Comparison of ENCODE assay signal across 22 cellular contexts in the genomic region with DNA sequence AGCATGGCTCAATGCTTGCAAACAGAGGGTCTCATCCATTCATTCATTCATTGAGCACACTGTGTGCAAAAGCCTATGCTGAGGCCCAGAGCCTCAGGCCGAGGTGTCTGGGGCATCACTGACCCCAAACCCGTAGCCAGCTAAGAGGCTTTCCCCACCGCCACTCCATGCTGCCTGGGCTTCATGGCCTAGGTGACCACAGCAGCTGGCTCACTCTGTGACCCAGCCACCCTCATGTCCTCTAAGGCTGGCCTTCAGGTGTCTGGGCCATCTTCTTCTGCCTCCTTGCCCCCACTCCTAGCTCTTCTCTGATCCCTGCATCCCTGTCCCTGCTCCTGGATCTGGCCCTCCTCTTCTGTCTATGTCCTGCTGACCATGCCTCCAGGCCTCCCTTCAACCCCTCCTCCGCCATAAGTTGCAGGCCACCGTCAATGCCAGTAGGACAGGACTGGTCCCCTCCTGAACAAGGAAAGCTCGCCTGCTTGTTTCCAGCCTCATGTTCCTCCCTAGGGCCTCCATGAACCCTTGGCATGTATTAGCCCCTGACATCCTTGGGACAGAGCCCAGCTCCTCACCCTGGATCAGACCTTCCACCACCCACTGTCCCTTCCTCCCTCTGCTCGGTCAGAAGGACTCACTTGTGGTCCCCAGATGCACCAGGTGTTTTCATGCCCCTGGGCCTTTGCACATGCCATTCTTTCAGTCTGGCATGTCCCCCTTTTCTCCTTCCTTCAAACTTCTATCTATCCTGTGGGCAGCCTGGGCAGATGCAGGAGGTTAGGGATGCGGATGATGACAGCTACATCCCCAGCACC.
DNase-seq lines count a peak whose midpoint lies in the region; ATAC-seq, FAIRE-seq and TF ChIP-seq lines count a peak whose summit lies in the region.
"Had no signal": no experiment of that assay in that cellular context is flagged by ENCODE, and none has a peak within 500 bp of the region (broad histone marks: within the 10 kb centered on the region; RNA-seq: fewer than 3 reads in every experiment).

No MANE protein-coding gene starts in this region.

- POLR2A ChIA-PET in K562 (lab: Yijun Ruan, JAX) = interaction anchor here (0.6 kb wide), 1 partner anchor 81 kb away, joined by 3 read pairs; no protein-coding TSS in a partner anchor

- DNase-seq in activated naive CD4-positive, alpha-beta T cell treated with anti-CD3 and anti-CD28 coated beads, Interleukin-2, amount 10 ng/mL, durations not matched to agents 7 days and 5 days = peak; percentile 1
- no peak for DNase-seq in activated naive CD4-positive, alpha-beta T cell treated with anti-CD3 and anti-CD28 coated beads, Interleukin-2, amount 50 U/mL, for 72 hours (ENCODE audit: low spot score in 2 of 2)
- DNase-seq in K562 (ENCODE audit: extremely low read depth in 1 of 4, low spot score in 3 of 4) (no peak), lower leg skin (ENCODE audit: low spot score in 2 of 2) (peak; percentile 8 to 62), type B pancreatic cell (ENCODE audit: extremely low spot score, unreplicated experiment) (peak; percentile 60), foreskin fibroblast (no peak), NCI-H128 (lab: John Stamatoyannopoulos, UW; ENCODE audit: unreplicated experiment) (no peak)
- DNase-seq: ACHN, C1 segment of cervical spinal cord, DMS79 treated with DMSO at 0.1 percent for 48 hours, KG1, NCI-H1105 treated with DMSO at 0.1 percent for 48 hours, NCI-H1694 treated with DMSO at 0.1 percent for 48 hours, NCI-H2107, NCI-H226, NCI-H524, RPMI8226, SIG-M5 had no signal

- TF ChIP-seq CTCF in K562 (IDR thresholded peaks at IDR 0.05 in 2 of 3, conservative IDR thresholded peaks at IDR 0.05 in 1 of 3; ENCODE audit: insufficient read depth in 2 of 3, low read depth in 1 of 3, low read length in 3 of 3) = no peak
- TF ChIP-seq CTCF in lower leg skin (IDR thresholded peaks at IDR 0.05) = no peak
- TF ChIP-seq CTCF in type B pancreatic cell (conservative IDR thresholded peaks at IDR 0.05) = no peak
- TF ChIP-seq CTCF in foreskin fibroblast (IDR thresholded peaks at IDR 0.05; ENCODE audit: low read depth, low read length) = no peak

- no peaks in the 10 kb centered on the region for H3K27me3 Mint-ChIP-seq in activated naive CD4-positive, alpha-beta T cell treated with anti-CD3 and anti-CD28 coated beads, Interleukin-2, amount 10 ng/mL, durations not matched to agents 7 days and 5 days
- no peaks in the 10 kb centered on the region for H3K27me3 Mint-ChIP-seq in type B pancreatic cell

- WGBS in K562 (ENCODE audit: insufficient coverage, low coverage, missing lambda C conversion rate) = 82% methylated on average over 6 of the region's 8 CpGs
- 94 to 95% methylated on average over 8 of the region's 8 CpGs for WGBS in lower leg skin, 2 donors

- no peaks in the 10 kb centered on the region for H4K20me1 ChIP-seq in K562 (replicated peaks; ENCODE audit: control insufficient read depth, insufficient read depth, low read length)

- H3K27ac ChIP-seq in K562 (ENCODE audit: extremely low read depth, low read depth, low read length) = no peak overlapping the region

- no TSS peak for BruUV-seq in K562 (replicated peaks; lab: Mats Ljungman, UMichigan)

- H3K9me1 ChIP-seq in K562 (ENCODE audit: control insufficient read depth, insufficient read depth, low read length) = no peaks in the 10 kb centered on the region

- no peak overlapping the region for H3K4me2 ChIP-seq in K562 (ENCODE audit: insufficient read depth, low read length)
- H3K4me2 ChIP-seq: GM23338 had no signal

- H3K9ac ChIP-seq in K562 (ENCODE audit: insufficient read depth in 1 of 2, low read depth in 2 of 2, low read length in 2 of 2) = no peak overlapping the region

- TF ChIP-seq POLR2A in K562 (conservative IDR thresholded peaks at IDR 0.05) = no peak
- no peak for TF ChIP-seq POLR2A in lower leg skin (IDR thresholded peaks at IDR 0.05)

- H3K36me3 Mint-ChIP-seq in activated naive CD4-positive, alpha-beta T cell treated with anti-CD3 and anti-CD28 coated beads, Interleukin-2, amount 10 ng/mL, durations not matched to agents 7 days and 5 days = no peaks in the 10 kb centered on the region
- peaks cover 6 to 22% of the 10 kb centered on the region in 2 donors for H3K36me3 Mint-ChIP-seq in activated naive CD4-positive, alpha-beta T cell treated with anti-CD3 and anti-CD28 coated beads, Interleukin-2, amount 50 U/mL, for 72 hours
- H3K36me3 Mint-ChIP-seq in type B pancreatic cell = peaks cover 6% of the 10 kb centered on the region

- CTCF ChIA-PET in activated naive CD4-positive, alpha-beta T cell treated with anti-CD3 and anti-CD28 coated beads, Interleukin-2, amount 10 ng/mL, durations not matched to agents 7 days and 5 days (lab: Charles Lee) = no interaction called here
- CTCF ChIA-PET in K562 (lab: Yijun Ruan, JAX; ENCODE audit: low intra/inter-chr PET ratio) = no interaction called here

- H3K27me3 ChIP-seq in K562 (ENCODE audit: control insufficient read depth in 2 of 2, insufficient read depth in 2 of 2, low read length in 2 of 2) = no peaks in the 10 kb centered on the region

- TF ChIP-seq RAD21 in K562 (CRISPR knock-in tag; conservative IDR thresholded peaks at IDR 0.05 in 1 of 2, IDR thresholded peaks at IDR 0.05 in 1 of 2) = no peak

- peaks cover 16% of the 10 kb centered on the region for H3K9me3 ChIP-seq in K562 (replicated peaks; ENCODE audit: control insufficient read depth, insufficient read depth, low read depth, low read length)

- H3K79me2 ChIP-seq in K562 (ENCODE audit: control insufficient read depth, insufficient read depth, low read length) = peaks cover 17% of the 10 kb centered on the region

- intact Hi-C loops in K562 (cut with micrococcal nuclease) (no loop called here), lower leg skin (cut with DNase I; ENCODE audit: low total_unique reads) (no loop called here)

- H3K4me3 ChIP-seq in K562 (no peak overlapping the region), lower leg skin (ENCODE audit: low read depth, poor library complexity, severe bottlenecking) (no peak overlapping the region), foreskin fibroblast (ENCODE audit: low read depth in 1 of 2, low read length in 2 of 2) (no peak overlapping the region)
- H3K4me3 ChIP-seq: GM23338 had no signal

- ATAC-seq in activated naive CD4-positive, alpha-beta T cell treated with anti-CD3 and anti-CD28 coated beads, Interleukin-2, amount 50 U/mL, for 72 hours = no peak
- ATAC-seq in K562 = no peak
- ATAC-seq: GM23338, HepG2, PC-3 had no signal

- no peak overlapping the region for H2AFZ ChIP-seq in K562 (ENCODE audit: low read depth, low read length)
- H2AFZ ChIP-seq: GM23338 had no signal

- peaks cover 10 to 39% of the 10 kb centered on the region in 2 experiments for H3K4me1 ChIP-seq in K562 (replicated peaks in 1 of 2; ENCODE audit: control insufficient read depth in 2 of 2, insufficient read depth in 2 of 2, low read length in 2 of 2)

- no peak overlapping the region for H3K27ac Mint-ChIP-seq in activated naive CD4-positive, alpha-beta T cell treated with anti-CD3 and anti-CD28 coated beads, Interleukin-2, amount 10 ng/mL, durations not matched to agents 7 days and 5 days
- H3K27ac Mint-ChIP-seq in activated naive CD4-positive, alpha-beta T cell treated with anti-CD3 and anti-CD28 coated beads, Interleukin-2, amount 50 U/mL, for 72 hours = no peak overlapping the region
- H3K27ac Mint-ChIP-seq in type B pancreatic cell = no peak overlapping the region
- H3K27ac Mint-ChIP-seq: CD8-positive, alpha-beta memory T cell; GM23338 had no signal

- H3K9me3 Mint-ChIP-seq in activated naive CD4-positive, alpha-beta T cell treated with anti-CD3 and anti-CD28 coated beads, Interleukin-2, amount 10 ng/mL, durations not matched to agents 7 days and 5 days = peaks cover 27% of the 10 kb centered on the region
- peaks cover 17 to 25% of the 10 kb centered on the region in 2 donors for H3K9me3 Mint-ChIP-seq in activated naive CD4-positive, alpha-beta T cell treated with anti-CD3 and anti-CD28 coated beads, Interleukin-2, amount 50 U/mL, for 72 hours
- peaks cover 16% of the 10 kb centered on the region for H3K9me3 Mint-ChIP-seq in type B pancreatic cell

- TF ChIP-seq EP300 in K562 (IDR thresholded peaks at IDR 0.05; ENCODE audit: low read length) = no peak

- no peaks in the 10 kb centered on the region; the same call in 2 of the 3 replicates for H3K36me3 ChIP-seq in K562 (ENCODE audit: control insufficient read depth, insufficient read depth, low read length)

- no peaks in the 10 kb centered on the region for H3K4me1 Mint-ChIP-seq in activated naive CD4-positive, alpha-beta T cell treated with anti-CD3 and anti-CD28 coated beads, Interleukin-2, amount 10 ng/mL, durations not matched to agents 7 days and 5 days
- H3K4me1 Mint-ChIP-seq in type B pancreatic cell (ENCODE audit: unreplicated experiment) = no peaks in the 10 kb centered on the region
- H3K4me1 Mint-ChIP-seq: CD8-positive, alpha-beta memory T cell; GM23338 had no signal

- no peak overlapping the region for H3K4me3 Mint-ChIP-seq in activated naive CD4-positive, alpha-beta T cell treated with anti-CD3 and anti-CD28 coated beads, Interleukin-2, amount 10 ng/mL, durations not matched to agents 7 days and 5 days
- H3K4me3 Mint-ChIP-seq in type B pancreatic cell = no peak overlapping the region
- H3K4me3 Mint-ChIP-seq: GM23338 had no signal

- in situ Hi-C loops in K562 (cut with MboI) = no loop called here

- FAIRE-seq in K562 (lab: Jason Lieb, UNC) = no peak
- FAIRE-seq: HepG2 had no signal

TF ChIP-seq in K562, 482 proteins besides CTCF, POLR2A, EP300 and RAD21 (continues in another document):
- TF ChIP-seq NCOA4 (IDR thresholded peaks at IDR 0.05; ENCODE audit: partially characterized antibody) (no peak), RBM25 (IDR thresholded peaks at IDR 0.05; ENCODE audit: low read depth, low read length, severe bottlenecking) (peak; percentile 19), MEIS2 (IDR thresholded peaks at IDR 0.05; ENCODE audit: partially characterized antibody) (no peak)

Comparison
In these comparisons a context has a peak if more than half of its experiments do, and no peak if none do; other contexts are left out.
1. DNase-seq: peak in activated naive CD4-positive, alpha-beta T cell treated with anti-CD3 and anti-CD28 coated beads, Interleukin-2, amount 10 ng/mL, durations not matched to agents 7 days and 5 days (single experiment), lower leg skin (2 of 2) and type B pancreatic cell (single experiment); none in activated naive CD4-positive, alpha-beta T cell treated with anti-CD3 and anti-CD28 coated beads, Interleukin-2, amount 50 U/mL, for 72 hours (0 of 2), K562 (0 of 4), foreskin fibroblast (0 of 2) and NCI-H128 (single experiment).